ENCODE assay signal across 25 cellular contexts in genomic region chr1:12029720-12030339, GRCh38. TPM values are rescaled to one million over a fixed set of nuclear protein-coding genes. Genes with fewer than 3 reads are reported as not detected.
"Had no signal": no experiment of that assay in that cellular context is flagged by ENCODE, and none has a peak within 500 bp of the region (broad histone marks: within the 10 kb centered on the region; RNA-seq: fewer than 3 reads in every experiment).

No MANE protein-coding gene starts in this region.

- H3K4me3 Mint-ChIP-seq: activated CD4-positive, alpha-beta T cell treated with anti-CD3 and anti-CD28 coated beads, Interleukin-2, amount 10 ng/mL, durations not matched to agents 24 days and 14 days; activated CD8-positive, alpha-beta T cell treated with anti-CD3 and anti-CD28 coated beads for 36 hours; activated naive CD8-positive, alpha-beta T cell; mesothelial cell of epicardium; natural killer cell treated with Interleukin-12 subunit alpha and Interleukin-12 subunit beta and Interleukin-15 and Interleukin-18, amount 100 ng/mL, for 72 hours; T-helper 1 cell treated with Interleukin-12 subunit alpha and Interleukin-12 subunit beta and Interleukin-4 antibody, amounts not matched to agents 30 μg/mL and 1 μg/mL, for 36 hours had no signal

- H3K27ac Mint-ChIP-seq: activated CD4-positive, alpha-beta T cell treated with anti-CD3 and anti-CD28 coated beads, Interleukin-2, amount 10 ng/mL, durations not matched to agents 24 days and 14 days; activated CD8-positive, alpha-beta T cell treated with anti-CD3 and anti-CD28 coated beads for 36 hours; activated naive CD8-positive, alpha-beta T cell; mesothelial cell of epicardium; natural killer cell treated with Interleukin-12 subunit alpha and Interleukin-12 subunit beta and Interleukin-15 and Interleukin-18, amount 100 ng/mL, for 72 hours; T-helper 1 cell treated with Interleukin-12 subunit alpha and Interleukin-12 subunit beta and Interleukin-4 antibody, amounts not matched to agents 30 μg/mL and 1 μg/mL, for 36 hours had no signal

- DNase-seq: activated CD4-positive, alpha-beta T cell treated with anti-CD3 and anti-CD28 coated beads, Interleukin-2, amount 10 ng/mL, durations not matched to agents 24 days and 14 days; activated CD8-positive, alpha-beta T cell treated with anti-CD3 and anti-CD28 coated beads for 36 hours; activated T-cell treated with anti-CD3 and anti-CD28 coated beads, Interleukin-2, amount 50 U/mL, for 1 hour; adrenal gland; central memory CD4-positive, alpha-beta T cell; effector memory CD4-positive, alpha-beta T cell; head of caudate nucleus; hypothalamus; left ventricle myocardium inferior; small intestine; stimulated activated CD4-positive, alpha-beta T cell treated with anti-CD3 and anti-CD28 coated beads, Interleukin-2, amount 100 ng/mL, for 24 hours; stimulated activated naive CD4-positive, alpha-beta T cell; thyroid gland; upper lobe of right lung had no signal

- H3K9me3 ChIP-seq: adrenal gland, esophagus muscularis mucosa, left ventricle myocardium inferior, neutrophil, thyroid gland, upper lobe of right lung had no signal

- H3K27me3 ChIP-seq: adrenal gland, esophagus muscularis mucosa, neutrophil, thyroid gland, upper lobe of right lung had no signal

- H3K4me1 Mint-ChIP-seq: mesothelial cell of epicardium had no signal

- ATAC-seq: activated CD8-positive, alpha-beta T cell treated with anti-CD3 and anti-CD28 coated beads for 36 hours; natural killer cell treated with Interleukin-12 subunit alpha and Interleukin-12 subunit beta and Interleukin-15 and Interleukin-18, amount 100 ng/mL, for 72 hours; sciatic nerve; upper lobe of right lung had no signal

- H3K27me3 Mint-ChIP-seq: activated CD4-positive, alpha-beta T cell treated with anti-CD3 and anti-CD28 coated beads, Interleukin-2, amount 10 ng/mL, durations not matched to agents 24 days and 14 days; activated CD8-positive, alpha-beta T cell treated with anti-CD3 and anti-CD28 coated beads for 36 hours; activated naive CD8-positive, alpha-beta T cell; natural killer cell treated with Interleukin-12 subunit alpha and Interleukin-12 subunit beta and Interleukin-15 and Interleukin-18, amount 100 ng/mL, for 72 hours had no signal

- H3K4me3 ChIP-seq: adrenal gland, esophagus muscularis mucosa, left ventricle myocardium inferior, thyroid gland, upper lobe of right lung had no signal

- H3K27ac ChIP-seq: adrenal gland, esophagus muscularis mucosa, left ventricle myocardium inferior, thyroid gland, upper lobe of right lung had no signal

- H3K9me3 Mint-ChIP-seq: activated CD4-positive, alpha-beta T cell treated with anti-CD3 and anti-CD28 coated beads, Interleukin-2, amount 10 ng/mL, durations not matched to agents 24 days and 14 days; activated CD8-positive, alpha-beta T cell treated with anti-CD3 and anti-CD28 coated beads for 36 hours; mesothelial cell of epicardium; natural killer cell treated with Interleukin-12 subunit alpha and Interleukin-12 subunit beta and Interleukin-15 and Interleukin-18, amount 100 ng/mL, for 72 hours; T-helper 1 cell treated with Interleukin-12 subunit alpha and Interleukin-12 subunit beta and Interleukin-4 antibody, amounts not matched to agents 30 μg/mL and 1 μg/mL, for 36 hours had no signal

RNA-seq across cellular contexts. Expression of gene TNFRSF8, which starts 33.3 kb away (rescaled TPM):
- total RNA-seq: dermis microvascular lymphatic vessel endothelial cell, endothelial cell of umbilical vein, frontal cortex, lung microvascular endothelial cell, thyroid gland had no signal
